ENCODE assay signal across 14 cellular contexts in the genomic region with DNA sequence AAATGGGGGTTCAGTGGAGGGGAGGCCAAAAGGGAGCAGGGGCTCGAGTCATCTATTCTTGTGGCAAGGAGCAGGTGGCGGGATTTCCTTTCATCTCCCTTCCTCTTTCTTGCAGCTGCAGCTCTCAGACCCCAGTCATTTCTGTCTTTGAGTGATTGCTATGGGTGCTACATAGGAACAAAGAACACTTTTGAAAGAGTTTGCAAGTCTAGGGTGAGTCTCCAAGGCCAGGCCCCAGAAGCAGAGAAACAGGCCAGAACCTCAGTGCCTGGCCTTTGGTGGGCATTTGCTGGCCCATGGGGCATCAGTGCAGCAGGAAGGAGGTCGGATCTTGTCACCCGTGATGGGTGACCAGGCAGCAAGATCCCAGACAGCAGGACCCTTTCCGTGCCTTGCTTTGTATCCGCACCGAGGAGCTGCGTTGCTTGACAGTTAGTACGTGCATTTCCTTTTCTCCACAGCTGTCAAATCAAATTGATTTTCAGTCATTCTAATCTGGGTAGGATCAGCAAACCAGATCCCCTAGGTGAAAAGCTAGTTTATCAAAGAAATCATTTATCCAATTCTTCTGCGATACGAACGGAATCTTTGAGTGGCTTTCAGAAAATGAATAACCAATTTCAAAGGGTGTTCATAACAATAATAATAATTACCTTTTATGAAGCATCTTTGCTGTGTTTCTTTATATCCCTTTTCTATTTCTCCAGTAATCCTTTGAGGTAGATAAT.
DNase-seq lines count a peak whose midpoint lies in the region; ATAC-seq and TF ChIP-seq lines count a peak whose summit lies in the region.
"Had no signal": no experiment of that assay in that cellular context is flagged by ENCODE, and none has a peak within 500 bp of the region (broad histone marks: within the 10 kb centered on the region; RNA-seq: fewer than 3 reads in every experiment).

No MANE protein-coding gene starts in this region.

- ATAC-seq in HG02798 (IDR thresholded peaks at IDR 0.05; ENCODE audit: poor library complexity, unreplicated experiment): peak; percentile 70
- peak; percentile 67 for ATAC-seq in HG03575 (IDR thresholded peaks at IDR 0.05; ENCODE audit: extremely low read depth, insufficient number of reproducible peaks, low FRiP score, unreplicated experiment)
- no peak for ATAC-seq in aorta (ENCODE audit: low FRiP score)
- no peak for ATAC-seq in left lung
- ATAC-seq: effector memory CD8-positive, alpha-beta T cell; upper lobe of right lung had no signal

- H3K27ac ChIP-seq in osteoblast (ENCODE audit: low read depth, low read length) (no peak overlapping the region), aorta (ENCODE audit: low read depth in 1 of 2, low read length in 2 of 2) (no peak overlapping the region), left lung (no peak overlapping the region)
- H3K27ac ChIP-seq: KMS-11, neutrophil, upper lobe of right lung had no signal

- no peak overlapping the region for H3K4me2 ChIP-seq in osteoblast (ENCODE audit: insufficient read depth, low read length)
- H3K4me2 ChIP-seq: KMS-11 had no signal

- H3K4me3 ChIP-seq in GM12865 (ENCODE audit: low read depth, low read length) (peak overlapping the region; percentile 21; the same call in 1 of the 2 replicates), osteoblast (ENCODE audit: insufficient read depth, low read length) (no peak overlapping the region), aorta (ENCODE audit: low read length in 2 of 2) (no peak overlapping the region), left lung (no peak overlapping the region)
- H3K4me3 ChIP-seq: upper lobe of right lung had no signal

- H3K27me3 ChIP-seq in osteoblast (ENCODE audit: insufficient read depth, low read length) (no peaks in the 10 kb centered on the region), aorta (ENCODE audit: control insufficient read depth in 1 of 2, insufficient read depth in 2 of 2, low read length in 1 of 2) (no peaks in the 10 kb centered on the region), left lung (no peaks in the 10 kb centered on the region)
- H3K27me3 ChIP-seq: neutrophil, upper lobe of right lung had no signal

- intact Hi-C loops in aorta (cut with DNase I): no loop called here
- intact Hi-C loops in left lung (cut with DNase I): no loop called here

- TF ChIP-seq CTCF in GM12865 (IDR thresholded peaks at IDR 0.05; ENCODE audit: insufficient read depth, low read depth, low read length, missing control alignments) (no peak), osteoblast (IDR thresholded peaks at IDR 0.05; ENCODE audit: extremely low read depth, low read depth, low read length) (no peak), left lung (IDR thresholded peaks at IDR 0.05) (no peak)

- no peaks in the 10 kb centered on the region for H3K79me2 ChIP-seq in osteoblast (ENCODE audit: insufficient read depth, low read length)

- peak; percentile 77 for DNase-seq in GM12865 (ENCODE audit: low read depth)
- peak; percentile 18 for DNase-seq in GM19238 (ENCODE audit: insufficient read length, low spot score)
- DNase-seq in cerebellar nuclear complex (lab: John Stamatoyannopoulos, UW): no peak
- DNase-seq in osteoblast (ENCODE audit: insufficient read length, low spot score, missing footprints): no peak
- no peak for DNase-seq in aorta
- DNase-seq in left lung: no peak
- DNase-seq: effector memory CD8-positive, alpha-beta T cell; NCI-H774; stimulated activated CD4-positive, alpha-beta T cell treated with anti-CD3 and anti-CD28 coated beads, Interleukin-4, amount 100 ng/mL, for 4 hours; upper lobe of right lung had no signal

- H4K20me1 ChIP-seq in osteoblast (ENCODE audit: insufficient read depth, low read length): no peaks in the 10 kb centered on the region

- no peaks in the 10 kb centered on the region for H3K4me1 ChIP-seq in osteoblast (ENCODE audit: insufficient read depth, low read length)
- no peaks in the 10 kb centered on the region for H3K4me1 ChIP-seq in aorta (ENCODE audit: control insufficient read depth in 1 of 2, insufficient read depth in 2 of 2, low read length in 2 of 2)
- H3K4me1 ChIP-seq in left lung: no peaks in the 10 kb centered on the region

- H3K36me3 ChIP-seq in osteoblast (ENCODE audit: insufficient read depth, low read length) (no peaks in the 10 kb centered on the region), aorta (ENCODE audit: control insufficient read depth in 1 of 2, insufficient read depth in 2 of 2, low read length in 1 of 2) (no peaks in the 10 kb centered on the region), left lung (no peaks in the 10 kb centered on the region)
- H3K36me3 ChIP-seq: neutrophil, upper lobe of right lung had no signal

- WGBS in aorta, 2 donors: 90 to 91% methylated on average over 12 of the region's 12 CpGs

- H2AFZ ChIP-seq in osteoblast (ENCODE audit: low read length): no peak overlapping the region

- H3K9me3 ChIP-seq in osteoblast (ENCODE audit: low read depth, low read length) (no peaks in the 10 kb centered on the region), aorta (ENCODE audit: control insufficient read depth, low read length) (no peaks in the 10 kb centered on the region), left lung (no peaks in the 10 kb centered on the region)
- H3K9me3 ChIP-seq: neutrophil, upper lobe of right lung had no signal

Comparison
In these comparisons a context has a peak if more than half of its experiments do, and no peak if none do; other contexts are left out.
1. DNase-seq: peak in GM12865 (single experiment) and GM19238 (single experiment); none in cerebellar nuclear complex (0 of 2), osteoblast (single experiment), aorta (0 of 2) and left lung (0 of 2).
2. ATAC-seq: peak in HG02798 (single experiment) and HG03575 (single experiment); none in aorta (single experiment) and left lung (single experiment).